In genomic region chr2:223459328-223459939, GRCh38 we compare ENCODE assay signal across 10 cellular contexts.
DNase-seq lines count a peak whose midpoint lies in the region; ATAC-seq, FAIRE-seq and TF ChIP-seq lines count a peak whose summit lies in the region.
"Had no signal": no experiment of that assay in that cellular context is flagged by ENCODE, and none has a peak within 500 bp of the region (broad histone marks: within the 10 kb centered on the region; RNA-seq: fewer than 3 reads in every experiment).

No MANE protein-coding gene starts in this region.

- WGBS in liver: 41% methylated on average over 4 of the region's 4 CpGs
- 4% methylated on average over 4 of the region's 4 CpGs for WGBS in HepG2 (ENCODE audit: low lambda C conversion rate)

- in situ Hi-C loops in HepG2 (cut with HindIII; ENCODE audit: extremely low pct_ligation_motif_present, low pct_unique_long_range_greater_than_20kb): loop anchor here (10.0 kb wide), 1 partner anchor 335 kb away; no protein-coding TSS in a partner anchor

- H3K27ac ChIP-seq in liver (ENCODE audit: low read depth in 1 of 2, low read length in 2 of 2) (no peak overlapping the region), HepG2 (ENCODE audit: extremely low read length, insufficient read depth, low read length) (no peak overlapping the region)

- H3K4me1 Mint-ChIP-seq in activated T-cell treated with anti-CD3 and anti-CD28 coated beads, Interleukin-2, amount 50 U/mL, for 24 hours (ENCODE audit: low read depth): no peaks in the 10 kb centered on the region

- POLR2A ChIA-PET in HepG2 (lab: Yijun Ruan, JAX): no interaction called here

- H4K20me1 ChIP-seq in HepG2 (ENCODE audit: insufficient read depth, low read length): no peaks in the 10 kb centered on the region

- TF ChIP-seq CTCF in liver (IDR thresholded peaks at IDR 0.05; ENCODE audit: low read depth, low read length, missing input control): no peak
- no peak for TF ChIP-seq CTCF in HepG2 (CRISPR knock-in tag; IDR thresholded peaks at IDR 0.05)
- TF ChIP-seq CTCF in epithelial cell of esophagus (IDR thresholded peaks at IDR 0.05; ENCODE audit: insufficient read depth, low read depth, low read length, missing control alignments): peak; percentile 30

- no peaks in the 10 kb centered on the region for H3K79me2 ChIP-seq in HepG2 (ENCODE audit: insufficient read depth, low read length)

- H3K27ac Mint-ChIP-seq in activated T-cell treated with anti-CD3 and anti-CD28 coated beads, Interleukin-2, amount 50 U/mL, for 24 hours: no peak overlapping the region
- H3K27ac Mint-ChIP-seq: activated T-helper 1 cell treated with anti-CD3 and anti-CD28 coated beads, Interleukin-12 subunit alpha, Interleukin-12 subunit beta, Interleukin-2, Interleukin-4 antibody, amounts not matched to agents 30 ng/mL and 10 ng/mL and 1 ng/mL, durations not matched to agents 14 hours and 24 hours and 36 hours had no signal

- H3K4me1 ChIP-seq in liver (ENCODE audit: control insufficient read depth in 4 of 4, insufficient read depth in 4 of 4, low read length in 3 of 4) (no peaks in the 10 kb centered on the region), HepG2 (ENCODE audit: insufficient read depth, low read length) (no peaks in the 10 kb centered on the region)

- H3K36me3 Mint-ChIP-seq in activated T-cell treated with anti-CD3 and anti-CD28 coated beads, Interleukin-2, amount 50 U/mL, for 24 hours (ENCODE audit: low read depth): no peaks in the 10 kb centered on the region

- H3K9me3 ChIP-seq in liver (ENCODE audit: control insufficient read depth in 4 of 4, low read length in 3 of 4): peaks cover 0 to 3% (median 0%) of the 10 kb centered on the region in 4 donors
- H3K9me3 ChIP-seq in HepG2 (ENCODE audit: low read length): no peaks in the 10 kb centered on the region
- H3K9me3 ChIP-seq in MG63: peaks cover 6% of the 10 kb centered on the region
- H3K9me3 ChIP-seq: mucosa of descending colon had no signal

- H2AFZ ChIP-seq in HepG2 (ENCODE audit: low read length): no peak overlapping the region

- H3K27me3 Mint-ChIP-seq in activated T-cell treated with anti-CD3 and anti-CD28 coated beads, Interleukin-2, amount 50 U/mL, for 24 hours: no peaks in the 10 kb centered on the region

- TF ChIP-seq RAD21 in liver (IDR thresholded peaks at IDR 0.05): peak; percentile 30 to 49
- TF ChIP-seq RAD21 in HepG2 (CRISPR knock-in tag; IDR thresholded peaks at IDR 0.05): no peak

- no peaks in the 10 kb centered on the region for H3K9me3 Mint-ChIP-seq in activated T-cell treated with anti-CD3 and anti-CD28 coated beads, Interleukin-2, amount 50 U/mL, for 24 hours
- H3K9me3 Mint-ChIP-seq: activated T-helper 1 cell treated with anti-CD3 and anti-CD28 coated beads, Interleukin-12 subunit alpha, Interleukin-12 subunit beta, Interleukin-2, Interleukin-4 antibody, amounts not matched to agents 30 ng/mL and 10 ng/mL and 1 ng/mL, durations not matched to agents 14 hours and 24 hours and 36 hours had no signal

- no peak overlapping the region for H3K4me3 Mint-ChIP-seq in activated T-cell treated with anti-CD3 and anti-CD28 coated beads, Interleukin-2, amount 50 U/mL, for 24 hours
- H3K4me3 Mint-ChIP-seq: activated T-helper 1 cell treated with anti-CD3 and anti-CD28 coated beads, Interleukin-12 subunit alpha, Interleukin-12 subunit beta, Interleukin-2, Interleukin-4 antibody, amounts not matched to agents 30 ng/mL and 10 ng/mL and 1 ng/mL, durations not matched to agents 14 hours and 24 hours and 36 hours had no signal

- no peak overlapping the region for H3K4me3 ChIP-seq in liver (ENCODE audit: low read depth in 1 of 3, low read length in 3 of 3)
- no peak overlapping the region for H3K4me3 ChIP-seq in HepG2 (replicated peaks in 1 of 3; ENCODE audit: insufficient read depth in 1 of 3, low read depth in 2 of 3, low read length in 3 of 3)
- no peak overlapping the region for H3K4me3 ChIP-seq in epithelial cell of esophagus (ENCODE audit: low read length)
- no peak overlapping the region for H3K4me3 ChIP-seq in MG63
- H3K4me3 ChIP-seq: mucosa of descending colon had no signal

- BruUV-seq in HepG2 (replicated peaks; lab: Mats Ljungman, UMichigan): no TSS peak

- intact Hi-C loops in HepG2 (cut with micrococcal nuclease; ENCODE audit: unreplicated experiment) (loop anchor here (1.0 kb wide), 1 partner anchor 143 kb away; the partner anchor contains the start of gene SCG2), head of caudate nucleus (cut with DNase I) (no loop called here)

- TF ChIP-seq POLR2A in HepG2 (IDR thresholded peaks at IDR 0.05; ENCODE audit: insufficient read depth in 1 of 2, low read depth in 2 of 2, low read length in 2 of 2): no peak

- CTCF ChIA-PET in HepG2 (lab: Yijun Ruan, JAX; ENCODE audit: low intra/inter-chr PET ratio, low total read pairs): no interaction called here

- H3K27me3 ChIP-seq in liver (ENCODE audit: control insufficient read depth in 4 of 4, insufficient read depth in 4 of 4, low read length in 3 of 4) (no peaks in the 10 kb centered on the region), HepG2 (ENCODE audit: control insufficient read depth in 1 of 2, insufficient read depth in 2 of 2, low read length in 2 of 2) (no peaks in the 10 kb centered on the region), MG63 (no peaks in the 10 kb centered on the region)

- TF ChIP-seq EP300 in HepG2 (IDR thresholded peaks at IDR 0.05; ENCODE audit: low read depth in 2 of 2, low read length in 2 of 2) (no peak), HepG2 (CRISPR knock-in tag; IDR thresholded peaks at IDR 0.05; ENCODE audit: borderline replicate concordance) (no peak)

- H3K4me2 ChIP-seq in HepG2 (ENCODE audit: low read depth, low read length): no peak overlapping the region

- DNase-seq in HepG2 (ENCODE audit: low spot score) (no peak), NCI-H748 (lab: John Stamatoyannopoulos, UW; ENCODE audit: unreplicated experiment) (peak; percentile 69), epithelial cell of esophagus (ENCODE audit: low read depth) (peak; percentile 35), MG63 (no peak), head of caudate nucleus (no peak)
- DNase-seq in central memory CD4-positive, alpha-beta T cell: no peak
- no peak for DNase-seq in activated T-cell treated with anti-CD3 and anti-CD28 coated beads, Interleukin-2, amount 50 U/mL, for 24 hours
- DNase-seq: mucosa of descending colon had no signal

- no peak for ATAC-seq in HepG2
- ATAC-seq: mucosa of descending colon had no signal

- FAIRE-seq in HepG2 (lab: Jason Lieb, UNC): no peak

- H3K36me3 ChIP-seq in liver (ENCODE audit: control insufficient read depth in 4 of 4, insufficient read depth in 3 of 4, low read depth in 1 of 4, low read length in 3 of 4): no peaks in the 10 kb centered on the region
- H3K36me3 ChIP-seq in HepG2 (replicated peaks in 1 of 2; ENCODE audit: control insufficient read depth in 1 of 2, insufficient read depth in 2 of 2, low read length in 2 of 2): no peaks in the 10 kb centered on the region
- H3K36me3 ChIP-seq in MG63: no peaks in the 10 kb centered on the region

- H3K9ac ChIP-seq in liver (ENCODE audit: low read depth in 1 of 2, low read length in 2 of 2) (no peak overlapping the region), HepG2 (ENCODE audit: insufficient read depth, low read depth, low read length) (no peak overlapping the region)

TF ChIP-seq in liver, 16 proteins besides CTCF, POLR2A, EP300 and RAD21 (continues in another document):
- no peak for TF ChIP-seq EGR1 (IDR thresholded peaks at IDR 0.05; ENCODE audit: low read depth in 2 of 2)
- no peak for TF ChIP-seq NR2F2 (IDR thresholded peaks at IDR 0.05)
- no peak for TF ChIP-seq FOXA1 (IDR thresholded peaks at IDR 0.05)
- no peak for TF ChIP-seq MAX (IDR thresholded peaks at IDR 0.05)
- TF ChIP-seq ZBTB33 (IDR thresholded peaks at IDR 0.05): no peak

TF ChIP-seq in HepG2, 621 proteins besides CTCF, POLR2A, EP300 and RAD21 (continues in another document):
- no peak for TF ChIP-seq ZHX2 (IDR thresholded peaks at IDR 0.05; ENCODE audit: low read depth)
- no peak for TF ChIP-seq ZHX2 (CRISPR knock-in tag; IDR thresholded peaks at IDR 0.05; ENCODE audit: borderline replicate concordance)
- no peak for TF ChIP-seq ZNF672 (CRISPR knock-in tag; IDR thresholded peaks at IDR 0.05)
- no peak for TF ChIP-seq CBFB (CRISPR knock-in tag; IDR thresholded peaks at IDR 0.05)
- TF ChIP-seq ZBTB3 (CRISPR knock-in tag; IDR thresholded peaks at IDR 0.05; ENCODE audit: borderline replicate concordance, low read depth): no peak
- TF ChIP-seq GATAD1 (CRISPR knock-in tag; IDR thresholded peaks at IDR 0.05): no peak

Comparison
In these comparisons a context has a peak if more than half of its experiments do, and no peak if none do; other contexts are left out.
1. DNase-seq: peak in NCI-H748 (single experiment) and epithelial cell of esophagus (single experiment); none in HepG2 (single experiment), MG63 (single experiment), head of caudate nucleus (0 of 42), central memory CD4-positive, alpha-beta T cell (single experiment) and activated T-cell treated with anti-CD3 and anti-CD28 coated beads, Interleukin-2, amount 50 U/mL, for 24 hours (single experiment).